Comparison of ENCODE assay signal across 8 cellular contexts in the genomic region with DNA sequence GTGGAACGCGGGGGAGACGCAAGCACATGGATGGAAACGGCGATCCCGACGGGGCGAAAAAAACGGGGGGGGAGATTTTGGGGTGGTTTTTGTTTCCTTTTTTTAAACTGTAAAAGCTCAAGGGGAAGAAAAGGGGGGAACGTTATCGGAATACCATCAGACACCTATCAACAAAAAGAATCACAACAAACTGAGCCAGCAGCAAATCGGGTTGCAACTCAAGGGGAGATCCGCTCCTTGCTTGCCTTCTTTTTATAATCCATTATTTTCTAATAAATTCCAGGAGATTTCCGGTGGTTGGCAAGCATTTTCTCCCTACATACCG. TPM values are rescaled to one million over a fixed set of nuclear protein-coding genes. Genes with fewer than 3 reads are reported as not detected.
DNase-seq lines count a peak whose midpoint lies in the region; ATAC-seq and TF ChIP-seq lines count a peak whose summit lies in the region.

No MANE protein-coding gene starts in this region.

- CTCF ChIA-PET in MCF 10A (lab: Yijun Ruan, JAX) = interaction anchor here (0.7 to 1.4 kb wide), 7 partner anchors 85 to 577 kb away, joined by 3 to 8 read pairs (median 4); no protein-coding TSS in a partner anchor

- H3K36me3 ChIP-seq in right atrium auricular region = no peaks in the 10 kb centered on the region
- no peaks in the 10 kb centered on the region for H3K36me3 ChIP-seq in mesodermal cell (ENCODE audit: control insufficient read depth, insufficient read depth, low read length)
- H3K36me3 ChIP-seq in vagina = no peaks in the 10 kb centered on the region

- no peaks in the 10 kb centered on the region for H3K27me3 Mint-ChIP-seq in MCF 10A (ENCODE audit: insufficient read depth, unreplicated experiment)

- H3K4me3 Mint-ChIP-seq in MCF 10A (ENCODE audit: unreplicated experiment) = peak overlapping the region; percentile 95

- intact Hi-C loops in left ventricle myocardium superior (cut with micrococcal nuclease) (no loop called here), MCF 10A (cut with micrococcal nuclease) (loop anchor here (1.0 to 5.0 kb wide), 6 partner anchors 56 to 551 kb away; no protein-coding TSS in a partner anchor), vagina (cut with DNase I) (loop anchor here (5.0 to 10.0 kb wide), 2 partner anchors 109 to 416 kb away; no protein-coding TSS in a partner anchor)

- peak overlapping the region; percentile 86 for H3K27ac Mint-ChIP-seq in MCF 10A (ENCODE audit: low read depth, unreplicated experiment)

- H3K4me1 Mint-ChIP-seq in MCF 10A (ENCODE audit: insufficient read depth, unreplicated experiment) = no peaks in the 10 kb centered on the region

- POLR2A ChIA-PET in MCF 10A (lab: Yijun Ruan, JAX) = interaction anchor here (0.7 to 5.1 kb wide), 32 partner anchors 9 to 501 kb away, joined by 3 to 82 read pairs (median 4); a partner anchor contains a TSS

- WGBS in mesodermal cell (ENCODE audit: insufficient coverage in 2 of 2), 2 experiments = 0% methylated on average over 3 to 6 of the region's 15 CpGs

- TF ChIP-seq POLR2A in vagina (IDR thresholded peaks at IDR 0.05) = no peak

- no peak for ATAC-seq in left ventricle myocardium superior
- ATAC-seq in HG03520 (IDR thresholded peaks at IDR 0.05; ENCODE audit: unreplicated experiment) = no peak
- ATAC-seq in GM18520 (IDR thresholded peaks at IDR 0.05; ENCODE audit: unreplicated experiment) = no peak

- BruUV-seq in MCF 10A (replicated peaks; lab: Mats Ljungman, UMichigan) = TSS peak; percentile 15

- H3K9me3 ChIP-seq in right atrium auricular region (no peaks in the 10 kb centered on the region), mesodermal cell (ENCODE audit: control insufficient read depth, low read length) (no peaks in the 10 kb centered on the region), vagina (no peaks in the 10 kb centered on the region)

- TF ChIP-seq CTCF in right atrium auricular region (IDR thresholded peaks at IDR 0.05) = no peak
- no peak for TF ChIP-seq CTCF in MCF 10A (IDR thresholded peaks at IDR 0.05; ENCODE audit: unreplicated experiment)
- TF ChIP-seq CTCF in vagina (IDR thresholded peaks at IDR 0.05) = no peak

- H3K4me1 ChIP-seq in right atrium auricular region = peaks cover 0 to 5% of the 10 kb centered on the region in 2 donors
- peaks cover 16% of the 10 kb centered on the region for H3K4me1 ChIP-seq in mesodermal cell (ENCODE audit: control insufficient read depth, insufficient read depth, low read length, poor library complexity, severe bottlenecking)
- H3K4me1 ChIP-seq in vagina = peaks cover 15% of the 10 kb centered on the region

- H3K4me3 ChIP-seq in right atrium auricular region (peak overlapping the region; percentile 75 to 89), mesodermal cell (ENCODE audit: extremely low read depth, insufficient read depth, low read length, poor library complexity, severe bottlenecking) (peak overlapping the region; percentile 95), vagina (peak overlapping the region; percentile 72 to 73)

- DNase-seq in right atrium auricular region (ENCODE audit: low spot score) = no peak
- DNase-seq in left ventricle myocardium superior = no peak
- DNase-seq in MCF 10A (ENCODE audit: unreplicated experiment) = no peak
- DNase-seq in vagina (ENCODE audit: extremely low spot score in 2 of 2) = no peak
- DNase-seq in effector CD4-positive, alpha-beta T cell = no peak

- H3K27ac ChIP-seq in right atrium auricular region (peak overlapping the region; percentile 97 to 99), mesodermal cell (ENCODE audit: low read depth, low read length, severe bottlenecking) (peak overlapping the region; percentile 96), vagina (peak overlapping the region; percentile 94)

- H3K9me3 Mint-ChIP-seq in MCF 10A (ENCODE audit: unreplicated experiment) = no peaks in the 10 kb centered on the region

- H3K27me3 ChIP-seq in right atrium auricular region (no peaks in the 10 kb centered on the region), vagina (no peaks in the 10 kb centered on the region)

- H3K36me3 Mint-ChIP-seq in MCF 10A (ENCODE audit: insufficient read depth, unreplicated experiment) = no peaks in the 10 kb centered on the region

RNA-seq across cellular contexts. Expression of a gene that starts 0.6 kb away (rescaled TPM):
- total RNA-seq in right atrium auricular region (1 to 10 TPM; 2.6 to 5.8 TPM), left ventricle myocardium superior (2.1 TPM), MCF 10A (2022) (0.89 and 1.7 TPM in 2 replicates), vagina (16.2 TPM)
- 21.2 TPM for polyA plus RNA-seq in mesodermal cell (2013, experiment 1 of 2)
- polyA plus RNA-seq in mesodermal cell (2013, experiment 2 of 2) = 21.8 TPM
